Comparison of ENCODE assay signal across 8 cellular contexts in the genomic region with DNA sequence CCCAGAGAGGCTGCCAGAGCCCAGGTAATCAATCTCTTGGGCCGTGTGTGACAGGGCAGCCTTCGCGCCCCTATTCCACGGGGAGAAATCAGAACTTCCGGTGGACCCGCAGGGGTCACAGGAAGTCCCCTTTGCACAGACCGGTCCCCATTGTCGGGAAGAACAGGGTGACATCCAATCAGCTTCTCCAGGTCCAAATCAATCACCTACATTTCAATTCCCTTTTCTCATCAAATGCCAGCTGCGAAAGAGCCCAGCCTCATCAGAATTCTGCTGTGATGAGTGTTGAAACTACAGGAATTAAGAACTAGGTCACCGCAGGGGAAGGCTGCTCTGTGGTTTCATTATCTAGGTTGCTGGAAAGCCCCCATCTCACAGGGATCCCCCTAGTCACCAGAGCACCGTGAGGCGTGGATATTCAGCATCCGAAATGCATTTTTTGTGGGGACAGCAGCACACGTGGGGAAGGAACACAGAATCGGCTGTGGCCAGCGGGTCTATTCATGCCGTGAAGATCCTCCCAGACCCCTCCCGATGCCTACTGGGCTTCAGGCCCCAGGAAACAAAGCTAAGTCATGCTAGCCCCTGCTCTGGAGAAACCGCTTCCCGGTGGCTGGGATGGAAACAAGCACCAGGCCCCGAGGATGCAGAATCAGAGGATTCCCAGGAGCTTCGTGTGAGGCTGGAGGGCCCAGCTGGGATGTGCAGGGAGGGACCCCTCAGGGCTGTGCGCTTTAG.
DNase-seq lines count a peak whose midpoint lies in the region; ATAC-seq and FAIRE-seq lines count a peak whose summit lies in the region.

No MANE protein-coding gene starts in this region.

- H3K27ac Mint-ChIP-seq in activated CD4-positive, alpha-beta T cell treated with anti-CD3 and anti-CD28 coated beads, Interleukin-2, amount 10 ng/mL, durations not matched to agents 7 days and 5 days: peak overlapping the region; percentile 85
- peak overlapping the region; percentile 99 for H3K27ac Mint-ChIP-seq in effector memory CD8-positive, alpha-beta T cell

- no peaks in the 10 kb centered on the region for H3K36me3 Mint-ChIP-seq in activated CD4-positive, alpha-beta T cell treated with anti-CD3 and anti-CD28 coated beads, Interleukin-2, amount 10 ng/mL, durations not matched to agents 7 days and 5 days (ENCODE audit: low read depth)
- H3K36me3 Mint-ChIP-seq in effector memory CD8-positive, alpha-beta T cell (ENCODE audit: insufficient read depth): peaks cover 36% of the 10 kb centered on the region

- CTCF ChIA-PET in activated CD4-positive, alpha-beta T cell treated with anti-CD3 and anti-CD28 coated beads, Interleukin-2, amount 10 ng/mL, durations not matched to agents 7 days and 5 days (lab: Charles Lee): interaction anchor here (1.0 to 1.7 kb wide), 5 partner anchors 9 to 50 kb away, joined by 3 to 9 read pairs (median 3); no protein-coding TSS in a partner anchor

- DNase-seq in activated CD4-positive, alpha-beta T cell treated with anti-CD3 and anti-CD28 coated beads, Interleukin-2, amount 10 ng/mL, durations not matched to agents 7 days and 5 days: peak; percentile 24
- peak; percentile 67 to 77 (median 74) for DNase-seq in effector memory CD8-positive, alpha-beta T cell
- peak in 2 of 3 donors; percentile 22 to 35 for DNase-seq in stimulated activated CD4-positive, alpha-beta T cell treated with anti-CD3 and anti-CD28 coated beads, TNF-alpha, amount 100 ng/mL, for 1 hour (ENCODE audit: low read depth in 3 of 3, low spot score in 1 of 3)
- DNase-seq in UCSD-AML1 (lab: John Stamatoyannopoulos, UW; ENCODE audit: unreplicated experiment): no peak
- no peak for DNase-seq in RCC 7860 (ENCODE audit: low spot score)
- no peak for DNase-seq in GM03348 (ENCODE audit: low spot score)

- ATAC-seq in GM18867 (IDR thresholded peaks at IDR 0.05; ENCODE audit: unreplicated experiment) (peak; percentile 76), HG02885 (IDR thresholded peaks at IDR 0.05; ENCODE audit: poor library complexity, unreplicated experiment) (peak; percentile 84)
- ATAC-seq in effector memory CD8-positive, alpha-beta T cell (replicated peaks): peak; percentile 82

- H3K4me3 Mint-ChIP-seq in activated CD4-positive, alpha-beta T cell treated with anti-CD3 and anti-CD28 coated beads, Interleukin-2, amount 10 ng/mL, durations not matched to agents 7 days and 5 days: peak overlapping the region; percentile 61
- H3K4me3 Mint-ChIP-seq in effector memory CD8-positive, alpha-beta T cell: peak overlapping the region; percentile 91 to 97

- POLR2A ChIA-PET in activated CD4-positive, alpha-beta T cell treated with anti-CD3 and anti-CD28 coated beads, Interleukin-2, amount 10 ng/mL, durations not matched to agents 7 days and 5 days (lab: Charles Lee): interaction anchor here (0.7 to 1.1 kb wide), 2 partner anchors 54 to 56 kb away, joined by 3 read pairs; no protein-coding TSS in a partner anchor

- no peaks in the 10 kb centered on the region for H3K27me3 Mint-ChIP-seq in activated CD4-positive, alpha-beta T cell treated with anti-CD3 and anti-CD28 coated beads, Interleukin-2, amount 10 ng/mL, durations not matched to agents 7 days and 5 days
- H3K27me3 Mint-ChIP-seq in effector memory CD8-positive, alpha-beta T cell: no peaks in the 10 kb centered on the region

- H3K9me3 Mint-ChIP-seq in activated CD4-positive, alpha-beta T cell treated with anti-CD3 and anti-CD28 coated beads, Interleukin-2, amount 10 ng/mL, durations not matched to agents 7 days and 5 days: no peaks in the 10 kb centered on the region
- no peaks in the 10 kb centered on the region for H3K9me3 Mint-ChIP-seq in effector memory CD8-positive, alpha-beta T cell

- no peak for FAIRE-seq in RCC 7860 (lab: Jason Lieb, UNC)

- H3K4me1 Mint-ChIP-seq in activated CD4-positive, alpha-beta T cell treated with anti-CD3 and anti-CD28 coated beads, Interleukin-2, amount 10 ng/mL, durations not matched to agents 7 days and 5 days: peaks cover 42% of the 10 kb centered on the region
- peaks cover 46 to 59% of the 10 kb centered on the region in 2 donors for H3K4me1 Mint-ChIP-seq in effector memory CD8-positive, alpha-beta T cell (ENCODE audit: low read depth in 2 of 2)

Comparison
In these comparisons a context has a peak if more than half of its experiments do, and no peak if none do; other contexts are left out.
1. DNase-seq: peak in activated CD4-positive, alpha-beta T cell treated with anti-CD3 and anti-CD28 coated beads, Interleukin-2, amount 10 ng/mL, durations not matched to agents 7 days and 5 days (single experiment), effector memory CD8-positive, alpha-beta T cell (3 of 3) and stimulated activated CD4-positive, alpha-beta T cell treated with anti-CD3 and anti-CD28 coated beads, TNF-alpha, amount 100 ng/mL, for 1 hour (2 of 3); none in UCSD-AML1 (single experiment), RCC 7860 (single experiment) and GM03348 (single experiment).
2. Peak in every context shown above with its lines, with median percentiles within 50 percentile points of each other: ATAC-seq.